8 cellular contexts compared by ENCODE assay signal in genomic region chr1:55021965-55022546, GRCh38. TPM values are rescaled to one million over a fixed set of nuclear protein-coding genes. Genes with fewer than 3 reads are reported as not detected.
DNase-seq lines count a peak whose midpoint lies in the region; ATAC-seq and TF ChIP-seq lines count a peak whose summit lies in the region.

No MANE protein-coding gene starts in this region.

- WGBS in heart right ventricle, 2 donors: 42% methylated on average over 15 of the region's 15 CpGs

- H3K27me3 ChIP-seq in adipocyte (replicated peaks; ENCODE audit: control insufficient read depth, insufficient read depth, low read length) (peaks cover 20% of the 10 kb centered on the region), heart right ventricle (peaks cover 0 to 16% (median 5%) of the 10 kb centered on the region in 7 donors)

- H3K9ac ChIP-seq in adipocyte (ENCODE audit: low read length): peak overlapping the region; percentile 71

- DNase-seq in DMS79 (lab: John Stamatoyannopoulos, UW) (peak; percentile 70), HCEC 1CT (peak; percentile 94), NCI-H1092 treated with DMSO at 0.1 percent for 48 hours (lab: John Stamatoyannopoulos, UW) (peak; percentile 79), SKM-1 treated with dmso at 0.1 percent for 144 hours (lab: John Stamatoyannopoulos, UW; ENCODE audit: unreplicated experiment) (peak; percentile 56), adipocyte (ENCODE audit: low read depth) (peak; percentile 93), heart right ventricle (peak; percentile 70 to 78), pulmonary artery endothelial cell (ENCODE audit: low read depth, low spot score) (peak; percentile 36)

- intact Hi-C loops in heart right ventricle (cut with DNase I): loop anchor here in 3 of 10 donors (1.0 to 2.0 kb wide), 2 partner anchors 71 to 72 kb away; no protein-coding TSS in a partner anchor

- no peak overlapping the region for H3K27ac ChIP-seq in heart right ventricle

- ATAC-seq in heart right ventricle: peak; percentile 90 to 99 (median 98)
- ATAC-seq in HG02623 (IDR thresholded peaks at IDR 0.05; ENCODE audit: unreplicated experiment): no peak

- H3K36me3 ChIP-seq in adipocyte (ENCODE audit: control insufficient read depth, insufficient read depth, low read length, severe bottlenecking) (no peaks in the 10 kb centered on the region), heart right ventricle (no peaks in the 10 kb centered on the region)

- H3K4me1 ChIP-seq in adipocyte (ENCODE audit: control insufficient read depth, insufficient read depth, low read length) (no peaks in the 10 kb centered on the region), heart right ventricle (peaks cover 0 to 6% (median 0%) of the 10 kb centered on the region in 9 donors)

- no peak overlapping the region for H3K4me3 ChIP-seq in adipocyte (ENCODE audit: low read length)
- H3K4me3 ChIP-seq in heart right ventricle: no peak overlapping the region

- TF ChIP-seq CTCF in heart right ventricle (IDR thresholded peaks at IDR 0.05): peak; percentile 61 to 89 (median 83)

- peaks cover 3% of the 10 kb centered on the region for H3K9me3 ChIP-seq in adipocyte (ENCODE audit: control insufficient read depth, low read length)
- H3K9me3 ChIP-seq in heart right ventricle: no peaks in the 10 kb centered on the region

RNA-seq across cellular contexts. Expression of gene PCSK9, which starts 17.3 kb away (rescaled TPM):
- total RNA-seq in heart right ventricle (under 1 TPM in 2 of 10 donors, not detected in 8; 0.05 to 0.07 TPM), pulmonary artery endothelial cell (0.07 TPM in 2 replicates)
- polyA plus RNA-seq in heart right ventricle: under 1 TPM in 1 of 2 donors, not detected in 1; under 0.01 TPM

RNA-seq across cellular contexts. Expression of gene BSND, which starts 23.3 kb away (rescaled TPM):
- total RNA-seq in heart right ventricle (not detected), pulmonary artery endothelial cell (not detected in 2 replicates)
- not detected for polyA plus RNA-seq in heart right ventricle

RNA-seq across cellular contexts. Expression of gene TMEM61, which starts 41.6 kb away (rescaled TPM):
- under 1 TPM in 1 of 10 donors, not detected in 9; 0.37 TPM for total RNA-seq in heart right ventricle
- under 1 TPM in 1 of 2 donors, not detected in 1; 0.03 TPM for polyA plus RNA-seq in heart right ventricle
- not detected in 2 replicates for total RNA-seq in pulmonary artery endothelial cell

Comparison
In these comparisons a context has a peak if more than half of its experiments do, and no peak if none do; other contexts are left out.
1. DNase-seq: peak in every context shown above with its lines; median percentile 94 in HCEC 1CT; 93 in adipocyte; 79 in NCI-H1092 treated with DMSO at 0.1 percent for 48 hours; 74 in heart right ventricle; 70 in DMS79; 56 in SKM-1 treated with dmso at 0.1 percent for 144 hours; 36 in pulmonary artery endothelial cell.